Comparison of ENCODE assay signal across 29 cellular contexts in genomic region chr2:137925599-137925998, GRCh38. TPM values are rescaled to one million over a fixed set of nuclear protein-coding genes. Genes with fewer than 3 reads are reported as not detected.
"Had no signal": no experiment of that assay in that cellular context is flagged by ENCODE, and none has a peak within 500 bp of the region (broad histone marks: within the 10 kb centered on the region; RNA-seq: fewer than 3 reads in every experiment).

No MANE protein-coding gene starts in this region.

- H3K27ac ChIP-seq: coronary artery, esophagus squamous epithelium, heart right ventricle, lower lobe of right lung, neutrophil, parathyroid adenoma, right atrium auricular region, suprapubic skin, transverse colon, upper lobe of right lung, uterus had no signal

- H3K4me3 ChIP-seq: coronary artery, esophagus squamous epithelium, heart right ventricle, lower lobe of right lung, mucosa of descending colon, right atrium auricular region, smooth muscle cell, suprapubic skin, transverse colon, upper lobe of right lung, uterus had no signal

- ATAC-seq: effector memory CD8-positive, alpha-beta T cell; heart right ventricle; left ventricle myocardium superior; lower lobe of right lung; mucosa of descending colon; natural killer cell treated with Interleukin-12 subunit alpha and Interleukin-12 subunit beta and Interleukin-15 and Interleukin-18, amount 100 ng/mL, for 72 hours; sciatic nerve; stimulated activated naive CD8-positive, alpha-beta T cell treated with anti-CD3 and anti-CD28 coated beads, Interleukin-15, amount 100 ng/mL, for 72 hours; upper lobe of right lung had no signal

- H3K27me3 ChIP-seq: esophagus squamous epithelium, heart right ventricle, neutrophil, right atrium auricular region, suprapubic skin, transverse colon, upper lobe of right lung, uterus had no signal

- H3K4me1 ChIP-seq: esophagus squamous epithelium, lower lobe of right lung, parathyroid adenoma, right atrium auricular region, suprapubic skin, transverse colon, upper lobe of right lung, uterus had no signal

- DNase-seq: effector memory CD8-positive, alpha-beta T cell; erythroblast; esophagus squamous epithelium; foreskin melanocyte; glutamatergic neuron; heart right ventricle; hippocampal formation; immature natural killer cell; left ventricle myocardium superior; lower lobe of right lung; mucosa of descending colon; naive B cell; stimulated activated CD4-positive, alpha-beta T cell treated with anti-CD3 and anti-CD28 coated beads, Interleukin-12 subunit alpha, Interleukin-12 subunit beta, amount 100 ng/mL, for 4 hours; stimulated activated CD4-positive, alpha-beta T cell treated with anti-CD3 and anti-CD28 coated beads, Interleukin-1b, Interleukin-23, amount 100 ng/mL, for 48 hours; stimulated activated CD4-positive, alpha-beta T cell treated with anti-CD3 and anti-CD28 coated beads, Interleukin-4, amount 100 ng/mL, for 1 hour; stimulated activated CD8-positive, alpha-beta memory T cell treated with anti-CD3 and anti-CD28 coated beads, Interleukin-4, amount 100 ng/mL, for 48 hours; stimulated activated naive CD4-positive, alpha-beta T cell; stimulated activated naive CD8-positive, alpha-beta T cell treated with anti-CD3 and anti-CD28 coated beads, Interleukin-15, amount 100 ng/mL, for 72 hours; transverse colon; upper lobe of right lung; uterus had no signal

- H3K36me3 ChIP-seq: esophagus squamous epithelium, heart right ventricle, lower lobe of right lung, neutrophil, right atrium auricular region, suprapubic skin, transverse colon, upper lobe of right lung, uterus had no signal

- H3K9me3 ChIP-seq: esophagus squamous epithelium, heart right ventricle, lower lobe of right lung, mucosa of descending colon, neutrophil, right atrium auricular region, suprapubic skin, transverse colon, upper lobe of right lung, uterus had no signal

RNA-seq across cellular contexts. Expression of gene HNMT, which starts 38.7 kb away (rescaled TPM):
- total RNA-seq: natural killer cell treated with Interleukin-12 subunit alpha and Interleukin-12 subunit beta and Interleukin-15 and Interleukin-18, amount 100 ng/mL, for 72 hours had no signal
